Comparison of ENCODE assay signal across 12 cellular contexts in the genomic region with DNA sequence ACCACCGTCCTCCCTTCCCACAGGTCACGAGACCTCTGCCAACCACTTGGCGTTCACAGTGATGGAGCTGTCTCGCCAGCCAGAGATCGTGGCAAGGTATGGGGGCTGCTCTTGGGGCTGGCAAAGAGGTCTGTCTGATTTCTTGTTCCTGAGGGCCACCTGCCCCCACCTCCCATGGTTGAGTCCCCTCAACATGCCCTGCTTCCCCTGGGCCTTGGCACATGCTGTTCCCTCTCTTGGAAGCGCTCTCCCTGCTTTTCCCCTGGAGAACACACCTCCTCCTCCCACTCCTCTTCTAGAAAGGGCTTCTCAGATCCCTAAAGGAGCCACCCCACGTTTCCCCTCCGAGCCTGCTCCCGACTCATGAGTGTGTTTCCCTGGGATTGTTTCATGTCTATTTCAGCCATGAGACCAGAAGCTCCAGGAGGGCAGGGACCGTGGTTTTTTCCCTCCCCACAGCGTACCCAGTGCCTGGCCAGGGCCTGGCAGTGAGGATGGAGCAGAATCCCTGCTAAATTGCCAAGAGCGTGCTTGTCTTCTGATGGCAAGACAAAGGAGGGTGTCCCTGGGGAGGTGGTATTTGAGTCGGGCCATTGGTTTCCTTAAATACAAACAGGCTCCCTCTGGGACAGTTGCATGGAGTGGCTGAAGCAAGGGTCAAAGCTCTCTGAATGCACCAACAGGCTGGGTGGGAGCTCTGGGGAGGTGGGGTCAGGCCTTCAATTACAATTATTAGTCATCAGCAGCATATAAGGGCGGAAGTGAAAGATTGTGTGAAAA. TPM values are rescaled to one million over a fixed set of nuclear protein-coding genes. Genes with fewer than 3 reads are reported as not detected.
A peak's percentile ranks its signal among the peaks of the same experiment; 100 is the strongest.
DNase-seq lines count a peak whose midpoint lies in the region; ATAC-seq and TF ChIP-seq lines count a peak whose summit lies in the region.
"Had no signal": no experiment of that assay in that cellular context is flagged by ENCODE, and none has a peak within 500 bp of the region (broad histone marks: within the 10 kb centered on the region; RNA-seq: fewer than 3 reads in every experiment).

No MANE protein-coding gene starts in this region.

- in situ Hi-C loops in SK-MEL-5 (cut with HindIII; ENCODE audit: low pct_unique_long_range_greater_than_20kb, low sequenced_read_pairs) = no loop called here

- no peak overlapping the region for H3K4me2 ChIP-seq in OCI-LY7 (ENCODE audit: low read length)

- intact Hi-C loops in OCI-LY7 (cut with micrococcal nuclease; ENCODE audit: unreplicated experiment) = no loop called here

- H3K9me2 ChIP-seq in OCI-LY7 (ENCODE audit: insufficient read depth, low read length) = no peaks in the 10 kb centered on the region

- POLR2A ChIA-PET in OCI-LY7 (lab: Charles Lee) = interaction anchor here (0.6 kb wide), 1 partner anchor 399 kb away, joined by 3 read pairs; no protein-coding TSS in a partner anchor

- peak; percentile 98 for ATAC-seq in GM19395 (IDR thresholded peaks at IDR 0.05; ENCODE audit: unreplicated experiment)
- ATAC-seq in HG03060 (IDR thresholded peaks at IDR 0.05; ENCODE audit: low read depth, unreplicated experiment) = peak; percentile 87

- no peaks in the 10 kb centered on the region for H3K79me2 ChIP-seq in OCI-LY7 (ENCODE audit: insufficient read depth, low read depth, low read length)

- DNase-seq in GM06990 (ENCODE audit: extremely low read depth, insufficient read length) = peak; percentile 32
- DNase-seq in SK-MEL-5 (ENCODE audit: low read depth, low spot score) = peak; percentile 14
- DNase-seq in NCI-H2196 (lab: John Stamatoyannopoulos, UW; ENCODE audit: unreplicated experiment) = no peak
- DNase-seq in DMS53 (lab: John Stamatoyannopoulos, UW) = no peak
- DNase-seq in NK-92 (lab: John Stamatoyannopoulos, UW; ENCODE audit: unreplicated experiment) = no peak
- DNase-seq in OCI-LY7 (ENCODE audit: low spot score) = no peak
- DNase-seq: activated CD4-positive, alpha-beta T cell treated with anti-CD3 and anti-CD28 coated beads, Interleukin-2, amount 10 ng/mL, durations not matched to agents 24 days and 14 days; NCI-H82 had no signal

- no peaks in the 10 kb centered on the region for H4K20me1 ChIP-seq in OCI-LY7 (ENCODE audit: insufficient read depth, low read length)

- H3K27ac ChIP-seq in OCI-LY7 (ENCODE audit: low read depth, low read length, poor library complexity, severe bottlenecking) = no peak overlapping the region
- H3K27ac ChIP-seq: breast epithelium, neutrophil had no signal

- TF ChIP-seq CTCF in GM06990 (IDR thresholded peaks at IDR 0.05; ENCODE audit: insufficient read depth, low read length, poor library complexity, severe bottlenecking) = no peak
- TF ChIP-seq CTCF in OCI-LY7 (conservative IDR thresholded peaks at IDR 0.05; ENCODE audit: low read length) = no peak

- H2AFZ ChIP-seq in OCI-LY7 (ENCODE audit: low read length) = no peak overlapping the region

- no peaks in the 10 kb centered on the region for H3K9me3 ChIP-seq in OCI-LY7 (ENCODE audit: low read length)
- H3K9me3 ChIP-seq: breast epithelium, neutrophil had no signal

- H3K4me3 ChIP-seq in GM06990 (replicated peaks; ENCODE audit: low read depth, low read length) (no peak overlapping the region), OCI-LY7 (ENCODE audit: low read depth, low read length, poor library complexity, severe bottlenecking) (no peak overlapping the region)
- H3K4me3 ChIP-seq: breast epithelium had no signal

- H3K36me3 ChIP-seq in GM06990 (ENCODE audit: control insufficient read depth, insufficient read depth, low read length) (no peaks in the 10 kb centered on the region), OCI-LY7 (ENCODE audit: insufficient read depth, low read length) (no peaks in the 10 kb centered on the region)
- H3K36me3 ChIP-seq: breast epithelium, neutrophil had no signal

- no TSS peak for BruUV-seq in OCI-LY7 (replicated peaks; lab: Mats Ljungman, UMichigan)

- no peaks in the 10 kb centered on the region; the same call in 1 of the 2 replicates for H3K27me3 ChIP-seq in GM06990 (replicated peaks; ENCODE audit: control insufficient read depth, insufficient read depth, low read length)
- H3K27me3 ChIP-seq: breast epithelium had no signal

- CTCF ChIA-PET in OCI-LY7 (lab: Charles Lee; ENCODE audit: unreplicated experiment) = no interaction called here

- no peaks in the 10 kb centered on the region for H3K4me1 ChIP-seq in OCI-LY7 (ENCODE audit: insufficient read depth, low read length, poor library complexity, severe bottlenecking)
- H3K4me1 ChIP-seq: breast epithelium had no signal

RNA-seq across cellular contexts. Expression of a gene that starts 34.1 kb away (rescaled TPM):
- total RNA-seq in SK-MEL-5 (2014; rRNA removed; shearing (Covaris generic)) = not detected in 2 replicates
- 0.05 TPM in 1 of 2 replicates, not detected in the other for polyA plus RNA-seq in SK-MEL-5 (2015; cell fraction: cytosol; rRNA removed)
- polyA plus RNA-seq in SK-MEL-5 (2015; cell fraction: nucleus; rRNA removed) = 2.1 TPM in 1 of 2 replicates, not detected in the other
- total RNA-seq in OCI-LY7 (2014; rRNA removed; shearing (Covaris generic)) = 2.0 and 4.1 TPM in 2 replicates
- total RNA-seq in OCI-LY7 (2022) = 10.8 and 11.0 TPM in 2 replicates

Comparison
In these comparisons a context has a peak if more than half of its experiments do, and no peak if none do; other contexts are left out.
1. DNase-seq: peak in GM06990 (single experiment) and SK-MEL-5 (single experiment); none in NCI-H2196 (single experiment), DMS53 (single experiment), NK-92 (single experiment) and OCI-LY7 (single experiment).